8 cellular contexts compared by ENCODE assay signal in genomic region chr11:134047586-134047999, GRCh38. TPM values are rescaled to one million over a fixed set of nuclear protein-coding genes. Genes with fewer than 3 reads are reported as not detected.
A peak's percentile ranks its signal among the peaks of the same experiment; 100 is the strongest.
DNase-seq lines count a peak whose midpoint lies in the region; ATAC-seq, FAIRE-seq and TF ChIP-seq lines count a peak whose summit lies in the region.

No MANE protein-coding gene starts in this region.

- H3K36me3 ChIP-seq in ascending aorta = no peaks in the 10 kb centered on the region
- H3K36me3 ChIP-seq in stomach smooth muscle (ENCODE audit: control insufficient read depth in 2 of 2, insufficient read depth in 2 of 2, low read length in 2 of 2) = no peaks in the 10 kb centered on the region

- H3K27me3 ChIP-seq in ascending aorta (no peaks in the 10 kb centered on the region), right cardiac atrium (ENCODE audit: control insufficient read depth, insufficient read depth) (no peaks in the 10 kb centered on the region), stomach smooth muscle (ENCODE audit: control insufficient read depth in 1 of 2, insufficient read depth in 2 of 2, low read length in 2 of 2) (no peaks in the 10 kb centered on the region)

- FAIRE-seq in H54 (lab: Jason Lieb, UNC) = peak; percentile 89

- intact Hi-C loops in ascending aorta (cut with DNase I) = loop anchor here (1.0 to 5.0 kb wide), 3 partner anchors 10 to 285 kb away; partner anchors contain the start of gene GLB1L2
- intact Hi-C loops in right cardiac atrium (cut with DNase I) = loop anchor here in 3 of 4 donors (5.0 to 10.0 kb wide), 4 partner anchors 83 to 123 kb away; partner anchors contain the start of gene IGSF9B (in 1 of the 3)

- peak overlapping the region; percentile 30 to 66 for H3K9ac ChIP-seq in stomach smooth muscle (ENCODE audit: low read length in 2 of 2)

- H3K9me3 ChIP-seq in ascending aorta (no peaks in the 10 kb centered on the region), right cardiac atrium (ENCODE audit: control insufficient read depth, low read length) (no peaks in the 10 kb centered on the region), stomach smooth muscle (ENCODE audit: control insufficient read depth in 2 of 2, low read length in 2 of 2) (no peaks in the 10 kb centered on the region)

- WGBS in right cardiac atrium = 23% methylated on average over 11 of the region's 11 CpGs

- peaks cover 4 to 17% of the 10 kb centered on the region in 2 donors for H3K4me1 ChIP-seq in ascending aorta
- peaks cover 3% of the 10 kb centered on the region for H3K4me1 ChIP-seq in right cardiac atrium (ENCODE audit: control insufficient read depth, insufficient read depth, low read length)
- peaks cover 41% of the 10 kb centered on the region for H3K4me1 ChIP-seq in stomach smooth muscle (ENCODE audit: control insufficient read depth, insufficient read depth, low read length)

- in situ Hi-C loops in ACHN (cut with HindIII; ENCODE audit: low pct_ligation_motif_present, low pct_unique_long_range_greater_than_20kb, low sequenced_read_pairs) = no loop called here

- TF ChIP-seq POLR2A in H54 (IDR thresholded peaks at IDR 0.05; ENCODE audit: low read depth, low read length) = peak; percentile 17; the same call in 1 of the 2 replicates

- DNase-seq in H54 (ENCODE audit: insufficient read length, low spot score) (peak; percentile 75), ascending aorta (ENCODE audit: low spot score in 2 of 2) (peak; percentile 76 to 97), right cardiac atrium (peak; percentile 92 to 94 (median 92)), SKM-1 treated with dmso at 0.1 percent for 144 hours (lab: John Stamatoyannopoulos, UW; ENCODE audit: unreplicated experiment) (no peak), ACHN (no peak), NCI-H748 (lab: John Stamatoyannopoulos, UW; ENCODE audit: unreplicated experiment) (no peak), NCI-H1105 (lab: John Stamatoyannopoulos, UW) (no peak)

- ATAC-seq in right cardiac atrium = peak; percentile 83 to 89

- H3K4me3 ChIP-seq in ascending aorta (peak overlapping the region in 1 of 2 donors; percentile 21), right cardiac atrium (ENCODE audit: low read length) (no peak overlapping the region), stomach smooth muscle (ENCODE audit: low read length in 2 of 2) (peak overlapping the region; percentile 43 to 55)

- peak overlapping the region; percentile 73 to 80 for H3K27ac ChIP-seq in ascending aorta
- no peak overlapping the region for H3K27ac ChIP-seq in right cardiac atrium (ENCODE audit: low read length)
- peak overlapping the region; percentile 85 for H3K27ac ChIP-seq in stomach smooth muscle (ENCODE audit: low read length)

- TF ChIP-seq CTCF in ascending aorta (IDR thresholded peaks at IDR 0.05) = no peak

RNA-seq across cellular contexts. Expression of gene JAM3, which starts 21.3 kb away (rescaled TPM):
- total RNA-seq in ascending aorta (59.8 TPM), right cardiac atrium (10 to 100 TPM; 44.5 to 45.5 (median 44.9) TPM)
- polyA plus RNA-seq in right cardiac atrium = 22.2 TPM

Comparison
In these comparisons a context has a peak if more than half of its experiments do, and no peak if none do; other contexts are left out.
1. DNase-seq: peak in H54 (single experiment), ascending aorta (2 of 2) and right cardiac atrium (3 of 3); none in SKM-1 treated with dmso at 0.1 percent for 144 hours (single experiment), ACHN (single experiment), NCI-H748 (single experiment) and NCI-H1105 (single experiment).